11 cellular contexts compared by ENCODE assay signal in genomic region chr14:92037989-92038388, GRCh38. TPM values are rescaled to one million over a fixed set of nuclear protein-coding genes. Genes with fewer than 3 reads are reported as not detected.
DNase-seq lines count a peak whose midpoint lies in the region; ATAC-seq lines count a peak whose summit lies in the region.
"Had no signal": no experiment of that assay in that cellular context is flagged by ENCODE, and none has a peak within 500 bp of the region (broad histone marks: within the 10 kb centered on the region; RNA-seq: fewer than 3 reads in every experiment).

No MANE protein-coding gene starts in this region.

- POLR2A ChIA-PET in activated CD4-positive, alpha-beta T cell treated with anti-CD3 and anti-CD28 coated beads, Interleukin-2, amount 10 ng/mL, durations not matched to agents 7 days and 5 days (lab: Charles Lee), result no interaction called here

- peaks cover 51% of the 10 kb centered on the region for H3K4me1 Mint-ChIP-seq in activated CD4-positive, alpha-beta T cell treated with anti-CD3 and anti-CD28 coated beads, Interleukin-2, amount 10 ng/mL, durations not matched to agents 7 days and 5 days
- peaks cover 38% of the 10 kb centered on the region for H3K4me1 Mint-ChIP-seq in activated T-helper 1 cell treated with anti-CD3 and anti-CD28 coated beads, Interleukin-12 subunit alpha, Interleukin-12 subunit beta, Interleukin-2, Interleukin-4 antibody, amounts not matched to agents 30 ng/mL and 10 ng/mL and 1 ng/mL, durations not matched to agents 14 hours and 24 hours and 36 hours (ENCODE audit: low read depth)
- peaks cover 51% of the 10 kb centered on the region for H3K4me1 Mint-ChIP-seq in stimulated activated naive CD8-positive, alpha-beta T cell treated with anti-CD3 and anti-CD28 coated beads, Interleukin-15, amount 100 ng/mL, for 72 hours

- H3K9me3 Mint-ChIP-seq in activated CD4-positive, alpha-beta T cell treated with anti-CD3 and anti-CD28 coated beads, Interleukin-2, amount 10 ng/mL, durations not matched to agents 7 days and 5 days, result no peaks in the 10 kb centered on the region
- H3K9me3 Mint-ChIP-seq in activated T-helper 1 cell treated with anti-CD3 and anti-CD28 coated beads, Interleukin-12 subunit alpha, Interleukin-12 subunit beta, Interleukin-2, Interleukin-4 antibody, amounts not matched to agents 30 ng/mL and 10 ng/mL and 1 ng/mL, durations not matched to agents 14 hours and 24 hours and 36 hours, result no peaks in the 10 kb centered on the region
- H3K9me3 Mint-ChIP-seq in stimulated activated naive CD8-positive, alpha-beta T cell treated with anti-CD3 and anti-CD28 coated beads, Interleukin-15, amount 100 ng/mL, for 72 hours, result no peaks in the 10 kb centered on the region

- H3K4me3 ChIP-seq in iPS-11a (ENCODE audit: low read depth, low read length), result peak overlapping the region; percentile 21

- H3K36me3 Mint-ChIP-seq in activated CD4-positive, alpha-beta T cell treated with anti-CD3 and anti-CD28 coated beads, Interleukin-2, amount 10 ng/mL, durations not matched to agents 7 days and 5 days (ENCODE audit: low read depth), result peaks cover 17% of the 10 kb centered on the region
- peaks cover 5% of the 10 kb centered on the region for H3K36me3 Mint-ChIP-seq in activated T-helper 1 cell treated with anti-CD3 and anti-CD28 coated beads, Interleukin-12 subunit alpha, Interleukin-12 subunit beta, Interleukin-2, Interleukin-4 antibody, amounts not matched to agents 30 ng/mL and 10 ng/mL and 1 ng/mL, durations not matched to agents 14 hours and 24 hours and 36 hours (ENCODE audit: low read depth)

- H3K4me3 Mint-ChIP-seq in activated CD4-positive, alpha-beta T cell treated with anti-CD3 and anti-CD28 coated beads, Interleukin-2, amount 10 ng/mL, durations not matched to agents 7 days and 5 days, result peak overlapping the region; percentile 87
- H3K4me3 Mint-ChIP-seq in activated T-helper 1 cell treated with anti-CD3 and anti-CD28 coated beads, Interleukin-12 subunit alpha, Interleukin-12 subunit beta, Interleukin-2, Interleukin-4 antibody, amounts not matched to agents 30 ng/mL and 10 ng/mL and 1 ng/mL, durations not matched to agents 14 hours and 24 hours and 36 hours, result peak overlapping the region; percentile 93
- peak overlapping the region; percentile 84 to 96 for H3K4me3 Mint-ChIP-seq in stimulated activated naive CD8-positive, alpha-beta T cell treated with anti-CD3 and anti-CD28 coated beads, Interleukin-15, amount 100 ng/mL, for 72 hours

- DNase-seq in activated CD4-positive, alpha-beta T cell treated with anti-CD3 and anti-CD28 coated beads, Interleukin-2, amount 10 ng/mL, durations not matched to agents 7 days and 5 days, result no peak
- DNase-seq in activated CD4-positive, alpha-beta T cell treated with anti-CD3 and anti-CD28 coated beads for 4 hours, result no peak
- no peak for DNase-seq in activated T-helper 1 cell treated with anti-CD3 and anti-CD28 coated beads, Interleukin-12 subunit alpha, Interleukin-12 subunit beta, Interleukin-2, Interleukin-4 antibody, amounts not matched to agents 30 ng/mL and 10 ng/mL and 1 ng/mL, durations not matched to agents 14 hours and 24 hours and 36 hours (ENCODE audit: low spot score)
- no peak for DNase-seq in stimulated activated naive CD8-positive, alpha-beta T cell treated with anti-CD3 and anti-CD28 coated beads, Interleukin-15, amount 100 ng/mL, for 72 hours
- no peak for DNase-seq in left colon
- DNase-seq in NCI-H2029 treated with DMSO at 0.1 percent for 48 hours (lab: John Stamatoyannopoulos, UW), result no peak
- DNase-seq in mesenteric fat pad (ENCODE audit: low spot score), result no peak
- DNase-seq: colonic mucosa; OCI-M1; stimulated activated CD4-positive, alpha-beta T cell treated with anti-CD3 and anti-CD28 coated beads, Interleukin-12 subunit alpha, Interleukin-12 subunit beta, amount 100 ng/mL, for 4 hours had no signal

- CTCF ChIA-PET in activated CD4-positive, alpha-beta T cell treated with anti-CD3 and anti-CD28 coated beads, Interleukin-2, amount 10 ng/mL, durations not matched to agents 7 days and 5 days (lab: Charles Lee), result no interaction called here

- peak overlapping the region; percentile 52 for H3K27ac Mint-ChIP-seq in activated CD4-positive, alpha-beta T cell treated with anti-CD3 and anti-CD28 coated beads, Interleukin-2, amount 10 ng/mL, durations not matched to agents 7 days and 5 days
- peak overlapping the region; percentile 35 for H3K27ac Mint-ChIP-seq in activated T-helper 1 cell treated with anti-CD3 and anti-CD28 coated beads, Interleukin-12 subunit alpha, Interleukin-12 subunit beta, Interleukin-2, Interleukin-4 antibody, amounts not matched to agents 30 ng/mL and 10 ng/mL and 1 ng/mL, durations not matched to agents 14 hours and 24 hours and 36 hours
- H3K27ac Mint-ChIP-seq in stimulated activated naive CD8-positive, alpha-beta T cell treated with anti-CD3 and anti-CD28 coated beads, Interleukin-15, amount 100 ng/mL, for 72 hours, result peak overlapping the region in 1 of 2 donors; percentile 94

- intact Hi-C loops in activated T-helper 1 cell treated with anti-CD3 and anti-CD28 coated beads, Interleukin-12 subunit alpha, Interleukin-12 subunit beta, Interleukin-2, Interleukin-4 antibody, amounts not matched to agents 30 ng/mL and 10 ng/mL and 1 ng/mL, durations not matched to agents 14 hours and 24 hours and 36 hours (cut with micrococcal nuclease), result no loop called here
- intact Hi-C loops in left colon (cut with DNase I, micrococcal nuclease), result no loop called here

- H3K27me3 Mint-ChIP-seq in activated CD4-positive, alpha-beta T cell treated with anti-CD3 and anti-CD28 coated beads, Interleukin-2, amount 10 ng/mL, durations not matched to agents 7 days and 5 days, result no peaks in the 10 kb centered on the region
- H3K27me3 Mint-ChIP-seq in activated T-helper 1 cell treated with anti-CD3 and anti-CD28 coated beads, Interleukin-12 subunit alpha, Interleukin-12 subunit beta, Interleukin-2, Interleukin-4 antibody, amounts not matched to agents 30 ng/mL and 10 ng/mL and 1 ng/mL, durations not matched to agents 14 hours and 24 hours and 36 hours (ENCODE audit: insufficient read depth), result no peaks in the 10 kb centered on the region
- no peaks in the 10 kb centered on the region for H3K27me3 Mint-ChIP-seq in stimulated activated naive CD8-positive, alpha-beta T cell treated with anti-CD3 and anti-CD28 coated beads, Interleukin-15, amount 100 ng/mL, for 72 hours

- ATAC-seq in stimulated activated naive CD8-positive, alpha-beta T cell treated with anti-CD3 and anti-CD28 coated beads, Interleukin-15, amount 100 ng/mL, for 72 hours, result no peak
- no peak for ATAC-seq in left colon

RNA-seq across cellular contexts. Expression of gene TRIP11, which starts 1.9 kb away (rescaled TPM):
- total RNA-seq in activated CD4-positive, alpha-beta T cell treated with anti-CD3 and anti-CD28 coated beads, Interleukin-2, amount 10 ng/mL, durations not matched to agents 7 days and 5 days, result 10 to 100 TPM; 43.6 to 44.7 TPM
- 36.5 and 44.4 TPM in 2 replicates for total RNA-seq in activated T-helper 1 cell treated with anti-CD3 and anti-CD28 coated beads, Interleukin-12 subunit alpha, Interleukin-12 subunit beta, Interleukin-2, Interleukin-4 antibody, amounts not matched to agents 30 ng/mL and 10 ng/mL and 1 ng/mL, durations not matched to agents 14 hours and 24 hours and 36 hours
- total RNA-seq in left colon (10 to 100 TPM; 56.3 to 69.5 TPM), mesenteric fat pad (54.6 TPM)
